16 cellular contexts compared by ENCODE assay signal in the genomic region with DNA sequence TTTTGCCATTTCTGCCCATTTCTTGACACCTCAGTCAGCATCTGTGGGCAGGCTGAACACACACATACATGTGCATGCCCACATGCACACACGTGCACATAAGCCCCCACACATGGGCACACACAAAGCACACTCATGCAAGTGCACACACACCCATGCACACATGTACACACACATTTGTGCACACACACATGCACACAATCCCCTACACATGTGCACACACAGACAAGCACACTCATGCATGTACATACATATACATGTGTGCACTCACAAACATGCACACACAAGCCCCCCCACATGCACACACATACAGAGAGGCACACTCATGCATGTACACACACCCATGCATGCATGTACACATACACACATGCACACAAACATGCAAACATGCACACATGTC.
DNase-seq lines count a peak whose midpoint lies in the region; ATAC-seq and TF ChIP-seq lines count a peak whose summit lies in the region.
"Had no signal": no experiment of that assay in that cellular context is flagged by ENCODE, and none has a peak within 500 bp of the region (broad histone marks: within the 10 kb centered on the region; RNA-seq: fewer than 3 reads in every experiment).

No MANE protein-coding gene starts in this region.

- H3K9me3 Mint-ChIP-seq in endodermal cell, result peaks cover 92% of the 10 kb centered on the region

- H2AK5ac ChIP-seq in neuronal stem cell (ENCODE audit: low read depth, low read length), result no peak overlapping the region

- H3K23ac ChIP-seq in neuronal stem cell (ENCODE audit: low read depth, low read length, poor library complexity), result no peak overlapping the region

- peak overlapping the region; percentile 18 for H4K91ac ChIP-seq in neuronal stem cell (ENCODE audit: low read depth, low read length, poor library complexity)

- H3K36me3 ChIP-seq in RWPE2 (ENCODE audit: low read depth) (no peaks in the 10 kb centered on the region), endodermal cell (ENCODE audit: control insufficient read depth, insufficient read depth, low read length) (no peaks in the 10 kb centered on the region), neuronal stem cell (replicated peaks in 1 of 2; ENCODE audit: control insufficient read depth in 2 of 2, insufficient read depth in 2 of 2, low read length in 2 of 2) (peaks cover 0 to 3% of the 10 kb centered on the region in 2 donors)
- H3K36me3 ChIP-seq: BLaER1 treated with 17β-estradiol and CSF1 and Interleukin-3, amounts not matched to agents 10 nM and 100 nM; HAP-1 had no signal

- ATAC-seq in RWPE2 (ENCODE audit: low read depth), result no peak
- no peak for ATAC-seq in GM21619 (IDR thresholded peaks at IDR 0.05; ENCODE audit: unreplicated experiment)
- no peak for ATAC-seq in GM21723 (IDR thresholded peaks at IDR 0.05; ENCODE audit: unreplicated experiment)
- ATAC-seq: CD8-positive, alpha-beta T cell had no signal

- WGBS in endodermal cell (ENCODE audit: insufficient coverage in 1 of 2, insufficient read length in 1 of 2), 2 experiments, result 16% methylated on average over 1 of the region's 1 CpG; no CpG with 5 or more reads in 1 of the 2 experiments
- WGBS in neuronal stem cell (ENCODE audit: extremely low coverage in 2 of 2, insufficient read length in 2 of 2, insufficient replicate concordance in 1 of 2), 2 donors, result no CpG with 5 or more reads among the region's 1 CpG

- peaks cover 4% of the 10 kb centered on the region for H3K36me3 Mint-ChIP-seq in endodermal cell (ENCODE audit: low read depth)

- H3K9me3 ChIP-seq in RWPE2 (ENCODE audit: severe bottlenecking), result peaks cover 4% of the 10 kb centered on the region
- peaks cover 65% of the 10 kb centered on the region for H3K9me3 ChIP-seq in endodermal cell (ENCODE audit: control insufficient read depth, low read length)
- H3K9me3 ChIP-seq in neuronal stem cell (replicated peaks in 1 of 2; ENCODE audit: control insufficient read depth in 2 of 2, insufficient read depth in 1 of 2, low read depth in 1 of 2, low read length in 2 of 2), result peaks cover 0 to 13% of the 10 kb centered on the region in 2 donors

- DNase-seq in RWPE2 (ENCODE audit: low spot score), result peak; percentile 10
- no peak for DNase-seq in endodermal cell
- no peak for DNase-seq in neuronal stem cell (ENCODE audit: low spot score)
- DNase-seq in COLO829 (ENCODE audit: low spot score), result no peak
- DNase-seq: CD8-positive, alpha-beta T cell; COR-L47; DMS 273 treated with DMSO at 0.1 percent for 48 hours; DMS53; DND-41; EL; GM23248 had no signal

- peak overlapping the region; percentile 76 for H3K14ac ChIP-seq in neuronal stem cell (ENCODE audit: low read length)

- H3K4me2 ChIP-seq in neuronal stem cell (ENCODE audit: insufficient read depth, low read length, poor library complexity, severe bottlenecking), result no peak overlapping the region
- H3K4me2 ChIP-seq: BLaER1 treated with 17β-estradiol and CSF1 and Interleukin-3, amounts not matched to agents 10 nM and 100 nM had no signal

- no peak overlapping the region for H3K4me3 ChIP-seq in RWPE2 (ENCODE audit: severe bottlenecking)
- H3K4me3 ChIP-seq in endodermal cell (ENCODE audit: low read length), result peak overlapping the region; percentile 47
- peak overlapping the region in 1 of 2 donors; percentile 64 for H3K4me3 ChIP-seq in neuronal stem cell (ENCODE audit: low read length in 2 of 2)
- H3K4me3 ChIP-seq: BLaER1 treated with 17β-estradiol and CSF1 and Interleukin-3, amounts not matched to agents 10 nM and 100 nM; GM23248; HAP-1 had no signal

- H3K27me3 ChIP-seq in RWPE2 (ENCODE audit: insufficient read depth, poor library complexity, severe bottlenecking), result no peaks in the 10 kb centered on the region
- H3K27me3 ChIP-seq in endodermal cell (ENCODE audit: control insufficient read depth, insufficient read depth, low read length, poor library complexity, severe bottlenecking), result no peaks in the 10 kb centered on the region
- H3K27me3 ChIP-seq in neuronal stem cell (ENCODE audit: control insufficient read depth in 3 of 3, insufficient read depth in 3 of 3, low read depth in 1 of 3, low read length in 3 of 3), result peaks cover 0 to 25% (median 0%) of the 10 kb centered on the region in 3 experiments

- no peak overlapping the region for H3K9ac ChIP-seq in endodermal cell (ENCODE audit: extremely low read depth, low read length, poor library complexity, severe bottlenecking)
- peak overlapping the region; percentile 64 for H3K9ac ChIP-seq in neuronal stem cell (ENCODE audit: low read depth, low read length, poor library complexity)
- H3K9ac ChIP-seq: BLaER1 treated with 17β-estradiol and CSF1 and Interleukin-3, amounts not matched to agents 10 nM and 100 nM; GM23248 had no signal

- H3K27ac ChIP-seq in RWPE2 (ENCODE audit: poor library complexity, severe bottlenecking) (no peak overlapping the region), endodermal cell (ENCODE audit: low read depth, low read length) (no peak overlapping the region), neuronal stem cell (replicated peaks; ENCODE audit: low read length) (no peak overlapping the region)
- H3K27ac ChIP-seq: BLaER1 treated with 17β-estradiol and CSF1 and Interleukin-3, amounts not matched to agents 10 nM and 100 nM; GM23248 had no signal

- H3K4me1 ChIP-seq in RWPE2 (ENCODE audit: insufficient read depth, poor library complexity, severe bottlenecking), result no peaks in the 10 kb centered on the region
- no peaks in the 10 kb centered on the region for H3K4me1 ChIP-seq in endodermal cell (ENCODE audit: control insufficient read depth, insufficient read depth, low read length)
- peaks cover 0 to 2% of the 10 kb centered on the region in 2 donors for H3K4me1 ChIP-seq in neuronal stem cell (ENCODE audit: control insufficient read depth in 2 of 2, insufficient read depth in 1 of 2, low read depth in 1 of 2, low read length in 2 of 2)
- H3K4me1 ChIP-seq: HAP-1 had no signal

- H3K18ac ChIP-seq in neuronal stem cell (ENCODE audit: low read length), result no peak overlapping the region

- H2AFZ ChIP-seq in neuronal stem cell (ENCODE audit: low read length), result no peak overlapping the region
- H2AFZ ChIP-seq: GM23248 had no signal

- no peaks in the 10 kb centered on the region for H3K27me3 Mint-ChIP-seq in endodermal cell (ENCODE audit: insufficient read depth)
- H3K27me3 Mint-ChIP-seq: B cell had no signal

- H2BK120ac ChIP-seq in neuronal stem cell (ENCODE audit: low read depth, low read length), result no peak overlapping the region

- H3K4me1 Mint-ChIP-seq in endodermal cell, result no peaks in the 10 kb centered on the region
- H3K4me1 Mint-ChIP-seq: B cell had no signal

- peaks cover 2% of the 10 kb centered on the region for H3K79me1 ChIP-seq in neuronal stem cell (ENCODE audit: low read depth, low read length)

- no peak overlapping the region for H4K8ac ChIP-seq in neuronal stem cell (ENCODE audit: low read depth, low read length)

- no peak overlapping the region for H2BK15ac ChIP-seq in neuronal stem cell (ENCODE audit: low read length)

- H3K27ac Mint-ChIP-seq in endodermal cell, result no peak overlapping the region
- H3K27ac Mint-ChIP-seq: B cell; CD8-positive, alpha-beta T cell had no signal

- no peak for TF ChIP-seq CTCF in RWPE2 (IDR thresholded peaks at IDR 0.05; ENCODE audit: poor library complexity, severe bottlenecking)
- no peak for TF ChIP-seq CTCF in endodermal cell (conservative IDR thresholded peaks at IDR 0.05)

- H3K4me3 Mint-ChIP-seq in endodermal cell, result no peak overlapping the region
- H3K4me3 Mint-ChIP-seq: B cell; CD8-positive, alpha-beta T cell had no signal

- no peak overlapping the region for H2BK5ac ChIP-seq in neuronal stem cell (ENCODE audit: low read length)

- H2BK12ac ChIP-seq in neuronal stem cell (ENCODE audit: low read length), result no peak overlapping the region

- no peak overlapping the region for H3K4ac ChIP-seq in neuronal stem cell (ENCODE audit: low read length)
